In the genomic region with DNA sequence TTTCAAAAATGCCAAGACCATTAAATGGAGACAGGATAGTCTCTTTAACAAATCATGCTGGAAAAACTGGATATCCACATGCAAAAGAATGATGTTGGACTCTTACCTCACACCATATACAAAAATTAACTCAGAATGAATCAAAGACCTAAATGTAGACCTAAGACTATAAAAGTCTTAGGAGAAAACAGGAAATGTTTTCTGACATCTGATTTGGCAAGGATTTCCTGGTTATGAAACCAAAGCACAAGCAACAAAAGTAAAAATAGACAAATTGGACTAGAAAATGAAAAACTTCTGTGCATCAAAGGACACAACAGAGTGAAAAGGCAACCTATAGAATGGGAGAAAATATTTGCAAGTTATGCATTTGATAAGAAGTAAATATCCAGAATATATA, we compare ENCODE assay signal across 27 cellular contexts. TPM values are rescaled to one million over a fixed set of nuclear protein-coding genes. Genes with fewer than 3 reads are reported as not detected.
DNase-seq lines count a peak whose midpoint lies in the region; ATAC-seq, FAIRE-seq and TF ChIP-seq lines count a peak whose summit lies in the region.
"Had no signal": no experiment of that assay in that cellular context is flagged by ENCODE, and none has a peak within 500 bp of the region (broad histone marks: within the 10 kb centered on the region; RNA-seq: fewer than 3 reads in every experiment).

No MANE protein-coding gene starts in this region.

- H3K9me2 ChIP-seq in GM23248 (ENCODE audit: insufficient read depth): no peaks in the 10 kb centered on the region

- H3K27me3 ChIP-seq in GM23248 (replicated peaks; ENCODE audit: insufficient read depth) (no peaks in the 10 kb centered on the region), astrocyte (ENCODE audit: insufficient read depth, low read length) (no peaks in the 10 kb centered on the region), keratinocyte (ENCODE audit: control insufficient read depth, extremely low read depth, insufficient read depth, low read length) (no peaks in the 10 kb centered on the region)
- H3K27me3 ChIP-seq: brain microvascular endothelial cell, gastrocnemius medialis, MG63 had no signal

- in situ Hi-C loops in GM23248 (cut with MboI): no loop called here

- peaks cover 12% of the 10 kb centered on the region for H3K4me1 Mint-ChIP-seq in T-helper 2 cell treated with Interferon-gamma antibody and Interleukin-4, amounts not matched to agents 5 μg/mL and 100 μg/mL, for 36 hours (ENCODE audit: low read depth)
- H3K4me1 Mint-ChIP-seq in astrocyte (ENCODE audit: low read depth, unreplicated experiment): no peaks in the 10 kb centered on the region

- H2AFZ ChIP-seq in GM23248 (no peak overlapping the region), astrocyte (ENCODE audit: low read depth, low read length) (no peak overlapping the region), keratinocyte (ENCODE audit: control insufficient read depth, low read length) (no peak overlapping the region)
- H2AFZ ChIP-seq: parathyroid adenoma had no signal

- H3K79me2 ChIP-seq in GM23248 (ENCODE audit: insufficient read depth) (peaks cover 60% of the 10 kb centered on the region), astrocyte (ENCODE audit: insufficient read depth, low read length) (peaks cover 19% of the 10 kb centered on the region), keratinocyte (ENCODE audit: control insufficient read depth, insufficient read depth, low read length) (no peaks in the 10 kb centered on the region)

- H3K4me2 ChIP-seq in GM23248 (ENCODE audit: unreplicated experiment) (no peak overlapping the region), astrocyte (ENCODE audit: low read length) (no peak overlapping the region), keratinocyte (ENCODE audit: control insufficient read depth, extremely low read depth, insufficient read depth, low read depth, low read length) (no peak overlapping the region)

- no peaks in the 10 kb centered on the region for H3K9me3 ChIP-seq in GM23248 (ENCODE audit: low read depth)
- H3K9me3 ChIP-seq in astrocyte (ENCODE audit: insufficient read depth, low read depth, low read length): no peaks in the 10 kb centered on the region
- no peaks in the 10 kb centered on the region for H3K9me3 ChIP-seq in keratinocyte (ENCODE audit: control insufficient read depth, low read depth, low read length)
- H3K9me3 ChIP-seq: gastrocnemius medialis, MG63 had no signal

- no peak overlapping the region for H3K9ac ChIP-seq in GM23248
- H3K9ac ChIP-seq in astrocyte (ENCODE audit: low read length): no peak overlapping the region
- no peak overlapping the region for H3K9ac ChIP-seq in keratinocyte (ENCODE audit: control insufficient read depth, extremely low read depth, insufficient read depth, low read length)
- H3K9ac ChIP-seq: parathyroid adenoma had no signal

- H3K9me3 Mint-ChIP-seq in T-helper 2 cell treated with Interferon-gamma antibody and Interleukin-4, amounts not matched to agents 5 μg/mL and 100 μg/mL, for 36 hours: peaks cover 53% of the 10 kb centered on the region
- H3K9me3 Mint-ChIP-seq in astrocyte (ENCODE audit: unreplicated experiment): peaks cover 4% of the 10 kb centered on the region

- no peaks in the 10 kb centered on the region for H3F3A ChIP-seq in GM23248 (ENCODE audit: insufficient read depth)

- H3K4me3 ChIP-seq in GM23248 (no peak overlapping the region), astrocyte (ENCODE audit: insufficient read depth, low read depth, low read length) (no peak overlapping the region), keratinocyte (ENCODE audit: control insufficient read depth in 2 of 3, extremely low read depth in 1 of 3, insufficient read depth in 2 of 3, low read depth in 1 of 3, low read length in 3 of 3) (no peak overlapping the region)
- H3K4me3 ChIP-seq: coronary artery, gastrocnemius medialis, MG63, thoracic aorta had no signal

- H3K4me1 ChIP-seq in GM23248 (ENCODE audit: insufficient read depth) (0 out of 2 replicates have a peak, but pooled peaks cover 7% of the 10 kb centered on the region), astrocyte (ENCODE audit: insufficient read depth, low read length) (no peaks in the 10 kb centered on the region), keratinocyte (ENCODE audit: control insufficient read depth, extremely low read depth, insufficient read depth, low read length) (no peaks in the 10 kb centered on the region)
- H3K4me1 ChIP-seq: parathyroid adenoma had no signal

- H3K27ac ChIP-seq in GM23248 (no peak overlapping the region), astrocyte (ENCODE audit: low read depth, low read length) (no peak overlapping the region), keratinocyte (ENCODE audit: control insufficient read depth, insufficient read depth, low read length) (no peak overlapping the region)
- H3K27ac ChIP-seq: brain microvascular endothelial cell, coronary artery, gastrocnemius medialis, parathyroid adenoma, RWPE1, thoracic aorta, VCaP had no signal

- DNase-seq in T-helper 2 cell treated with Interferon-gamma antibody and Interleukin-4, amounts not matched to agents 5 μg/mL and 100 μg/mL, for 36 hours (ENCODE audit: low spot score): no peak
- DNase-seq in T-helper 2 cell (no peak), GM23248 (peak; percentile 20), astrocyte (ENCODE audit: low read depth) (no peak), keratinocyte (ENCODE audit: low read depth, low spot score) (no peak)
- no peak for DNase-seq in stimulated activated CD8-positive, alpha-beta memory T cell treated with anti-CD3 and anti-CD28 coated beads, Interleukin-4, amount 100 ng/mL, for 48 hours
- no peak for DNase-seq in activated effector memory CD4-positive, alpha-beta T cell treated with Interleukin-2 at 50 U/mL for 16 hours
- DNase-seq: activated CD8-positive, alpha-beta memory T cell treated with anti-CD3 and anti-CD28 coated beads for 24 hours; activated naive CD8-positive, alpha-beta T cell treated with anti-CD3 and anti-CD28 coated beads, Interleukin-2, amount 10 ng/mL, durations not matched to agents 7 days and 5 days; activated T-cell treated with anti-CD3 and anti-CD28 coated beads, Interleukin-2, amount 50 U/mL, for 48 hours; brain microvascular endothelial cell; gastrocnemius medialis; H9; kidney glomerular epithelial cell; MG63; NCI-H187; NCI-H226 had no signal

- H4K20me1 ChIP-seq in GM23248 (ENCODE audit: insufficient read depth) (0 out of 2 replicates have a peak, but pooled peaks cover 4% of the 10 kb centered on the region), astrocyte (ENCODE audit: insufficient read depth, low read length) (peaks cover 34% of the 10 kb centered on the region), keratinocyte (ENCODE audit: control insufficient read depth, extremely low read depth, insufficient read depth, low read length) (no peaks in the 10 kb centered on the region)

- peak overlapping the region; percentile 24 for H3K4me3 Mint-ChIP-seq in T-helper 2 cell treated with Interferon-gamma antibody and Interleukin-4, amounts not matched to agents 5 μg/mL and 100 μg/mL, for 36 hours
- no peak overlapping the region for H3K4me3 Mint-ChIP-seq in astrocyte (ENCODE audit: unreplicated experiment)
- H3K4me3 Mint-ChIP-seq: activated naive CD8-positive, alpha-beta T cell treated with anti-CD3 and anti-CD28 coated beads, Interleukin-2, amount 10 ng/mL, durations not matched to agents 7 days and 5 days; H9; memory B cell; stimulated activated memory B cell treated with anti-CD40 and anti-IgM and Interleukin-4, amounts not matched to agents 10 μg/mL and 1 μg/mL and 100 μg/mL, for 72 hours had no signal

- FAIRE-seq in astrocyte (lab: Jason Lieb, UNC) (peak; percentile 45), keratinocyte (lab: Jason Lieb, UNC) (peak; percentile 17)
- FAIRE-seq: GM19239 had no signal

- H3K9me1 ChIP-seq in keratinocyte (ENCODE audit: control insufficient read depth, extremely low read depth, insufficient read depth, low read length): no peaks in the 10 kb centered on the region

- TF ChIP-seq CTCF in astrocyte (IDR thresholded peaks at IDR 0.05; ENCODE audit: insufficient read depth, low read depth, low read length) (no peak), keratinocyte (optimal IDR thresholded peaks at IDR 0.05 in 1 of 3, IDR thresholded peaks at IDR 0.05 in 1 of 3, conservative IDR thresholded peaks at IDR 0.05 in 1 of 3; ENCODE audit: extremely low read depth in 1 of 3, insufficient read depth in 2 of 3, low read length in 3 of 3) (no peak)

- H3K36me3 Mint-ChIP-seq in T-helper 2 cell treated with Interferon-gamma antibody and Interleukin-4, amounts not matched to agents 5 μg/mL and 100 μg/mL, for 36 hours (ENCODE audit: low read depth): peaks cover 46% of the 10 kb centered on the region
- peaks cover 17% of the 10 kb centered on the region for H3K36me3 Mint-ChIP-seq in astrocyte (ENCODE audit: low read depth, unreplicated experiment)

- H3K36me3 ChIP-seq in GM23248 (ENCODE audit: low read depth) (peaks cover 4% of the 10 kb centered on the region; the same call in 1 of the 2 replicates), astrocyte (ENCODE audit: insufficient read depth, low read length) (no peaks in the 10 kb centered on the region), keratinocyte (ENCODE audit: control insufficient read depth in 2 of 2, extremely low read depth in 1 of 2, insufficient read depth in 2 of 2, low read length in 2 of 2) (peaks cover 0 to 2% of the 10 kb centered on the region in 2 experiments)
- H3K36me3 ChIP-seq: brain microvascular endothelial cell, MG63, thoracic aorta had no signal

- no peaks in the 10 kb centered on the region for H3K27me3 Mint-ChIP-seq in T-helper 2 cell treated with Interferon-gamma antibody and Interleukin-4, amounts not matched to agents 5 μg/mL and 100 μg/mL, for 36 hours (ENCODE audit: low read depth)
- no peaks in the 10 kb centered on the region for H3K27me3 Mint-ChIP-seq in astrocyte (ENCODE audit: low read depth, unreplicated experiment)
- H3K27me3 Mint-ChIP-seq: activated naive CD8-positive, alpha-beta T cell treated with anti-CD3 and anti-CD28 coated beads, Interleukin-2, amount 10 ng/mL, durations not matched to agents 7 days and 5 days; memory B cell; stimulated activated memory B cell treated with anti-CD40 and anti-IgM and Interleukin-4, amounts not matched to agents 10 μg/mL and 1 μg/mL and 100 μg/mL, for 72 hours had no signal

- dilution Hi-C loops in keratinocyte (cut with MboI; ENCODE audit: extremely low pct_ligation_motif_present, low sequenced_read_pairs): no loop called here

- H3K27ac Mint-ChIP-seq in T-helper 2 cell treated with Interferon-gamma antibody and Interleukin-4, amounts not matched to agents 5 μg/mL and 100 μg/mL, for 36 hours: no peak overlapping the region
- no peak overlapping the region for H3K27ac Mint-ChIP-seq in astrocyte (ENCODE audit: unreplicated experiment)
- H3K27ac Mint-ChIP-seq: activated naive CD8-positive, alpha-beta T cell treated with anti-CD3 and anti-CD28 coated beads, Interleukin-2, amount 10 ng/mL, durations not matched to agents 7 days and 5 days; H9; memory B cell; stimulated activated memory B cell treated with anti-CD40 and anti-IgM and Interleukin-4, amounts not matched to agents 10 μg/mL and 1 μg/mL and 100 μg/mL, for 72 hours had no signal

- ATAC-seq in GM19328 (IDR thresholded peaks at IDR 0.05; ENCODE audit: unreplicated experiment): no peak
- ATAC-seq: gastrocnemius medialis; sciatic nerve; stimulated activated memory B cell treated with anti-CD40 and anti-IgM and Interleukin-4, amounts not matched to agents 10 μg/mL and 1 μg/mL and 100 μg/mL, for 72 hours had no signal

RNA-seq across cellular contexts. Expression of a gene that starts 37.6 kb away (rescaled TPM):
- total RNA-seq in GM23248 (2014; rRNA removed; shearing (Covaris generic)): 61.4 and 69.3 TPM in 2 replicates
- polyA plus RNA-seq in GM23248 (2016; fragmentation: Nextera tagmentation; extraction: Ambion mirVana): 39.9 and 40.7 TPM in 2 replicates
- 30.6 and 30.7 TPM in 2 replicates for total RNA-seq in astrocyte
- 23.5 to 44.4 TPM (median 28.2 TPM) in 3 replicates for polyA plus RNA-seq in keratinocyte
- 13.7 TPM for polyA plus RNA-seq in keratinocyte (2011; ENCODE audit: low read depth)
- 18.6 and 35.5 TPM in 2 replicates for polyA plus RNA-seq in keratinocyte (2011; cell fraction: cytosol; rRNA removed)
- 34.0 and 42.9 TPM in 2 replicates for polyA plus RNA-seq in keratinocyte (2011; cell fraction: nucleus; rRNA removed)
- 22.1 and 24.0 TPM in 2 replicates for polyA plus RNA-seq in keratinocyte (2012; ENCODE audit: low replicate concordance)
- polyA minus RNA-seq in keratinocyte: 5.1 to 23.7 TPM (median 18.7 TPM) in 3 replicates
- 25.3 TPM for polyA minus RNA-seq in keratinocyte (2011; cell fraction: cytosol; rRNA and poly(A)+ RNA removed)
- polyA minus RNA-seq in keratinocyte (2011; cell fraction: nucleus; rRNA and poly(A)+ RNA removed): 20.8 and 45.2 TPM in 2 replicates

RNA-seq across cellular contexts. Expression of a gene that starts 37.8 kb away (rescaled TPM):
- 0.11 and 0.51 TPM in 2 replicates for total RNA-seq in GM23248 (2014; rRNA removed; shearing (Covaris generic))
- polyA plus RNA-seq in GM23248 (2016; fragmentation: Nextera tagmentation; extraction: Ambion mirVana) (not detected in 2 replicates), keratinocyte (0.10 to 0.21 TPM (median 0.12 TPM) in 3 replicates)
- 0.23 and 0.31 TPM in 2 replicates for total RNA-seq in astrocyte
- polyA plus RNA-seq in keratinocyte (2011; ENCODE audit: low read depth): 0.17 TPM
- polyA plus RNA-seq in keratinocyte (2011; cell fraction: cytosol; rRNA removed): 0.06 and 0.13 TPM in 2 replicates
- 0.23 and 0.27 TPM in 2 replicates for polyA plus RNA-seq in keratinocyte (2011; cell fraction: nucleus; rRNA removed)
- polyA plus RNA-seq in keratinocyte (2012; ENCODE audit: low replicate concordance): 0.08 and 0.18 TPM in 2 replicates
- polyA minus RNA-seq in keratinocyte: 0.06 to 0.20 TPM in 2 of 3 replicates, not detected in the other
- not detected for polyA minus RNA-seq in keratinocyte (2011; cell fraction: cytosol; rRNA and poly(A)+ RNA removed)
- 0.39 TPM in 1 of 2 replicates, not detected in the other for polyA minus RNA-seq in keratinocyte (2011; cell fraction: nucleus; rRNA and poly(A)+ RNA removed)
